In the genomic region with DNA sequence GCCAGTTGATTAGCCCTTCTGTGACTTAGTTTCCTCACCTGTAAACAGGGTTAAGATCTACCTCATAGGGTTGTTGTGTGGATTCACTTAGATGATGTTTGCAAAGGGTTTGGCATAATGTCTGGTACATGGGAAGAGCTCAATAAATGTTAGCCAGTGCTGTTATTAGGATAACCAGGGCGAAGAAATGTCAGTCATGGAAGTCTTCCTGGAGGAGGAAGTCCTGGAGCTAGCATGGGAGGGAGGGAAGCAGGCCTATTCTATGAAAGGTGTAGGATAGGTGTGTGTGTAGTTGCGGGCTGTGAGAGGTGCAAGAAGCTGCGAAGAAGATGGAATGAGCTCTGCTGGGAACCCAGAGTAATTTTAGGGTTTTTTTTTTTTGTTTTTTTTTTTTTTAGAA, we compare ENCODE assay signal across 6 cellular contexts. TPM values are rescaled to one million over a fixed set of nuclear protein-coding genes. Genes with fewer than 3 reads are reported as not detected.
A peak's percentile ranks its signal among the peaks of the same experiment; 100 is the strongest.
DNase-seq lines count a peak whose midpoint lies in the region; ATAC-seq, FAIRE-seq and TF ChIP-seq lines count a peak whose summit lies in the region.
"Not testable (repeated sequence)": the region's sequence is repeated elsewhere in the genome, so short reads cannot be mapped to it uniquely, and the experiment has no call there.

No MANE protein-coding gene starts in this region.

- H4K91ac ChIP-seq in H1 (replicated peaks; ENCODE audit: insufficient read length, low read length), result not testable (repeated sequence)

- not testable (repeated sequence) for H4K20me1 ChIP-seq in astrocyte (ENCODE audit: insufficient read depth, low read length); H1 (replicated peaks in 1 of 2; ENCODE audit: control insufficient read depth in 1 of 2, insufficient read depth in 2 of 2, low read length in 2 of 2); smooth muscle cell (ENCODE audit: low read depth)

- CTCF ChIA-PET in WTC11 (lab: Charles Lee), result interaction anchor here (0.7 to 4.6 kb wide), 3 partner anchors 7 to 935 kb away, joined by 3 to 43 read pairs (median 9); no protein-coding TSS in a partner anchor
- CTCF ChIA-PET in H1 (lab: Charles Lee; ENCODE audit: partially characterized antibody), result interaction anchor here (1.0 to 8.8 kb wide), 2 partner anchors 11 to 94 kb away, joined by 4 to 116 read pairs; no protein-coding TSS in a partner anchor

- not testable (repeated sequence) for H2BK20ac ChIP-seq in H1 (ENCODE audit: low read length)

- not testable (repeated sequence) for H3K23me2 ChIP-seq in H1 (ENCODE audit: low read depth, low read length)

- H2AFZ ChIP-seq in astrocyte (ENCODE audit: low read depth, low read length); H1 (ENCODE audit: low read length); smooth muscle cell (ENCODE audit: low read depth): not testable (repeated sequence)

- not testable (repeated sequence) for H3K9me3 Mint-ChIP-seq in HFFc6; WTC11; astrocyte (ENCODE audit: unreplicated experiment); nephron

- TF ChIP-seq EP300 in H1 (IDR thresholded peaks at IDR 0.05; ENCODE audit: borderline replicate concordance in 1 of 2, low read depth in 2 of 2, low read length in 2 of 2), result not testable (repeated sequence)

- not testable (repeated sequence) for DNase-seq in HFFc6; WTC11 (ENCODE audit: low spot score); astrocyte (ENCODE audit: low read depth); H1 (ENCODE audit: low read depth in 1 of 2, low spot score in 2 of 2); smooth muscle cell (lab: John Stamatoyannopoulos, UW; ENCODE audit: unreplicated experiment)

- not testable (repeated sequence) for H3K56ac ChIP-seq in H1 (replicated peaks; ENCODE audit: insufficient read length, low read depth, low read length)

- not testable (repeated sequence) for H3K4me3 ChIP-seq in astrocyte (ENCODE audit: insufficient read depth, low read depth, low read length); H1 (ENCODE audit: extremely low read depth in 1 of 4, insufficient read depth in 2 of 4, low read depth in 3 of 4, low read length in 4 of 4); smooth muscle cell

- not testable (repeated sequence) for H3K18ac ChIP-seq in H1 (ENCODE audit: extremely low read depth, low read length)

- H3K4me1 Mint-ChIP-seq in HFFc6 (ENCODE audit: low read depth) (peaks cover 56% of the 10 kb centered on the region), WTC11 (peaks cover 31% of the 10 kb centered on the region), astrocyte (ENCODE audit: low read depth, unreplicated experiment) (peaks cover 17% of the 10 kb centered on the region), nephron (peaks cover 64% of the 10 kb centered on the region)

- H3K23ac ChIP-seq in H1 (ENCODE audit: insufficient read length), result not testable (repeated sequence)

- not testable (repeated sequence) for ATAC-seq in WTC11

- not testable (repeated sequence) for H2BK120ac ChIP-seq in H1 (replicated peaks; ENCODE audit: low read depth, low read length)

- not testable (repeated sequence) for H2BK15ac ChIP-seq in H1 (ENCODE audit: low read length)

- H3K14ac ChIP-seq in H1 (ENCODE audit: insufficient read length), result not testable (repeated sequence)

- not testable (repeated sequence) for H3K9ac ChIP-seq in astrocyte (ENCODE audit: low read length); H1 (replicated peaks in 1 of 4; ENCODE audit: extremely low read depth in 1 of 4, low read depth in 3 of 4, low read length in 3 of 4)
- peak overlapping the region; percentile 98 for H3K9ac ChIP-seq in smooth muscle cell (ENCODE audit: low read depth)

- not testable (repeated sequence) for FAIRE-seq in astrocyte (lab: Jason Lieb, UNC)
- FAIRE-seq in H1 (lab: Jason Lieb, UNC), result peak; percentile 19

- not testable (repeated sequence) for H3K4ac ChIP-seq in H1 (replicated peaks; ENCODE audit: insufficient read length, low read depth, low read length)

- H3K79me2 ChIP-seq in astrocyte (ENCODE audit: insufficient read depth, low read length); H1 (ENCODE audit: control insufficient read depth in 1 of 2, insufficient read depth in 2 of 2, low read length in 2 of 2); smooth muscle cell (ENCODE audit: low read depth): not testable (repeated sequence)

- 92% methylated on average over 3 of the region's 3 CpGs; no CpG with 5 or more reads in 1 of the 2 experiments for WGBS in H1 (ENCODE audit: extremely low coverage in 1 of 2, insufficient coverage in 1 of 2, insufficient read length in 1 of 2, insufficient replicate concordance in 2 of 2, low coverage in 1 of 2, low lambda C conversion rate in 2 of 2, missing lambda C conversion rate in 1 of 2), 2 experiments
- 94% methylated on average over 3 of the region's 3 CpGs for WGBS in smooth muscle cell (ENCODE audit: low lambda C conversion rate)

- H3K36me3 Mint-ChIP-seq in HFFc6 (ENCODE audit: low read depth); WTC11; astrocyte (ENCODE audit: low read depth, unreplicated experiment); nephron (ENCODE audit: low read depth): not testable (repeated sequence)

- not testable (repeated sequence) for TF ChIP-seq RAD21 in H1 (IDR thresholded peaks at IDR 0.05 in 1 of 2, conservative IDR thresholded peaks at IDR 0.05 in 1 of 2; ENCODE audit: low read depth in 2 of 2, low read length in 2 of 2)

- H3K4me1 ChIP-seq in astrocyte (ENCODE audit: insufficient read depth, low read length) (peaks cover 26% of the 10 kb centered on the region), H1 (replicated peaks in 1 of 4; ENCODE audit: control insufficient read depth in 3 of 4, insufficient read depth in 4 of 4, low read length in 3 of 4) (peaks cover 0 to 15% (median 7%) of the 10 kb centered on the region in 4 experiments; a peak in 4 of 7 replicates), smooth muscle cell (ENCODE audit: low read depth) (peaks cover 19% of the 10 kb centered on the region)

- TF ChIP-seq CTCF in HFFc6 (IDR thresholded peaks at IDR 0.05); WTC11 (IDR thresholded peaks at IDR 0.05); astrocyte (IDR thresholded peaks at IDR 0.05; ENCODE audit: insufficient read depth, low read depth, low read length); H1 (IDR thresholded peaks at IDR 0.05; ENCODE audit: control extremely low read depth in 1 of 3, insufficient read depth in 1 of 3, low read depth in 1 of 3, low read length in 3 of 3); nephron (IDR thresholded peaks at IDR 0.05; ENCODE audit: unreplicated experiment in 3 of 3); smooth muscle cell (IDR thresholded peaks at IDR 0.05; ENCODE audit: borderline replicate concordance, insufficient read depth, poor library complexity, severe bottlenecking): not testable (repeated sequence)

- not testable (repeated sequence) for H2AK5ac ChIP-seq in H1 (ENCODE audit: low read depth, low read length)

- peak overlapping the region; percentile 28; the same call in 1 of the 2 replicates for H3K4me3 Mint-ChIP-seq in HFFc6
- not testable (repeated sequence) for H3K4me3 Mint-ChIP-seq in WTC11; astrocyte (ENCODE audit: unreplicated experiment)
- H3K4me3 Mint-ChIP-seq in nephron, result peak overlapping the region in 2 of 3 experiments; percentile 37 to 90

- not testable (repeated sequence) for H3K4me2 ChIP-seq in astrocyte (ENCODE audit: low read length); H1 (ENCODE audit: insufficient read depth in 1 of 2, low read depth in 2 of 2, low read length in 2 of 2); smooth muscle cell

- not testable (repeated sequence) for TF ChIP-seq POLR2A in H1 (IDR thresholded peaks at IDR 0.05; ENCODE audit: control extremely low read depth in 1 of 2, low read depth in 2 of 2, low read length in 2 of 2)

- H3K27me3 ChIP-seq in astrocyte (ENCODE audit: insufficient read depth, low read length); smooth muscle cell (ENCODE audit: low read depth): not testable (repeated sequence)
- H3K27me3 ChIP-seq in H1 (replicated peaks in 1 of 4; ENCODE audit: control insufficient read depth in 3 of 4, extremely low read depth in 1 of 4, insufficient read depth in 3 of 4, low read length in 3 of 4), result peaks cover 3 to 20% (median 13%) of the 10 kb centered on the region in 4 experiments; a peak in 6 of 7 replicates

- not testable (repeated sequence) for H2BK5ac ChIP-seq in H1 (ENCODE audit: low read depth, low read length)

- 0 out of 2 replicates have a peak overlapping the region, but pooled peaks have one; percentile 60 for H2BK12ac ChIP-seq in H1 (ENCODE audit: low read depth, low read length)

- not testable (repeated sequence) for H4K8ac ChIP-seq in H1 (ENCODE audit: extremely low read depth, insufficient read depth, low read length)

- not testable (repeated sequence) for H4K5ac ChIP-seq in H1 (ENCODE audit: insufficient read length, low read depth, low read length)

- H3K27ac Mint-ChIP-seq in HFFc6 (peak overlapping the region; percentile 94), WTC11 (peak overlapping the region; percentile 66; the same call in 1 of the 2 replicates), astrocyte (ENCODE audit: unreplicated experiment) (peak overlapping the region; percentile 1), nephron (peak overlapping the region in 2 of 3 experiments; percentile 67 to 68)

- H3K27ac ChIP-seq in astrocyte (ENCODE audit: low read depth, low read length); H1 (ENCODE audit: low read depth, low read length): not testable (repeated sequence)
- peak overlapping the region; percentile 100 for H3K27ac ChIP-seq in smooth muscle cell (ENCODE audit: low read depth)

- not testable (repeated sequence) for H3K36me3 ChIP-seq in astrocyte (ENCODE audit: insufficient read depth, low read length); H1 (ENCODE audit: control insufficient read depth in 2 of 4, insufficient read depth in 4 of 4, low read length in 3 of 4); smooth muscle cell (ENCODE audit: low read depth)

- H3F3A ChIP-seq in smooth muscle cell (ENCODE audit: low read depth), result not testable (repeated sequence)

- not testable (repeated sequence) for H3K9me3 ChIP-seq in astrocyte (ENCODE audit: insufficient read depth, low read depth, low read length); H1 (ENCODE audit: insufficient read depth in 2 of 2, low read depth in 1 of 2, low read length in 1 of 2); smooth muscle cell (replicated peaks; ENCODE audit: low read depth)

- H3K79me1 ChIP-seq in H1 (ENCODE audit: low read depth, low read length), result not testable (repeated sequence)

- POLR2A ChIA-PET in WTC11 (lab: Charles Lee), result interaction anchor here (0.6 kb wide), 1 partner anchor 37 kb away, joined by 3 read pairs; no protein-coding TSS in a partner anchor
- POLR2A ChIA-PET in H1 (lab: Charles Lee; ENCODE audit: partially characterized antibody), result interaction anchor here (1.0 kb wide), 1 partner anchor 13 kb away, joined by 3 read pairs; no protein-coding TSS in a partner anchor

- not testable (repeated sequence) for H3K27me3 Mint-ChIP-seq in HFFc6 (ENCODE audit: insufficient read depth)
- H3K27me3 Mint-ChIP-seq in WTC11 (ENCODE audit: low read depth) (peaks cover 27% of the 10 kb centered on the region), astrocyte (ENCODE audit: low read depth, unreplicated experiment) (peaks cover 14% of the 10 kb centered on the region), nephron (ENCODE audit: low read depth) (peaks cover 15% of the 10 kb centered on the region)

RNA-seq across cellular contexts. Expression of a gene that starts 30.6 kb away (rescaled TPM):
- 10 to 100 TPM; 56.2 to 67.2 (median 63.5) TPM for total RNA-seq in HFFc6 (2021; fragmentation: NEBNext Ultra II Directional; extraction: Animal tissue kit (Norgen Biotek cat#: 25700))
- total RNA-seq in WTC11 (2021), result 81.2 to 86.4 TPM (median 84.4 TPM) in 3 replicates
- 75.9 and 82.0 TPM in 2 replicates for total RNA-seq in astrocyte
- 62.1 and 64.2 TPM in 2 replicates for total RNA-seq in H1 (2021; fragmentation: NEBNext Ultra II Directional; extraction: Animal tissue kit (Norgen Biotek cat#: 25700))
- 21.6 and 34.2 TPM in 2 replicates for polyA plus RNA-seq in H1 (2011; rRNA removed)
- polyA plus RNA-seq in H1 (2011; cell fraction: cytosol; rRNA removed), result 43.2 TPM
- 37.0 TPM for polyA plus RNA-seq in H1 (2011; cell fraction: nucleus; rRNA removed)
- 53.4 to 59.2 TPM (median 54.5 TPM) in 4 replicates for polyA plus RNA-seq in H1 (2012, experiment 1 of 2)
- 12.0 TPM for polyA plus RNA-seq in H1 (2012, experiment 2 of 2)
- polyA plus RNA-seq in H1 (2013, experiment 1 of 2), result 98.2 TPM
- polyA plus RNA-seq in H1 (2013, experiment 2 of 2), result 120 TPM
- polyA minus RNA-seq in H1 (2011; rRNA and poly(A)+ RNA removed), result 61.1 and 65.7 TPM in 2 replicates
- 31.4 TPM for polyA minus RNA-seq in H1 (2011; cell fraction: cytosol; rRNA and poly(A)+ RNA removed)
- polyA minus RNA-seq in H1 (2011; cell fraction: nucleus; rRNA and poly(A)+ RNA removed), result 39.0 TPM
- 153 and 168 TPM in 2 replicates for total RNA-seq in smooth muscle cell
- polyA plus RNA-seq in smooth muscle cell, result 71.4 and 75.6 TPM in 2 replicates

Comparison
In these comparisons a context has a peak if more than half of its experiments do, and no peak if none do; other contexts are left out.
1. H3K27ac Mint-ChIP-seq: peak in every context shown above with its lines; median percentile 94 in HFFc6; 68 in nephron; 66 in WTC11; 1 in astrocyte.